In the genomic region with DNA sequence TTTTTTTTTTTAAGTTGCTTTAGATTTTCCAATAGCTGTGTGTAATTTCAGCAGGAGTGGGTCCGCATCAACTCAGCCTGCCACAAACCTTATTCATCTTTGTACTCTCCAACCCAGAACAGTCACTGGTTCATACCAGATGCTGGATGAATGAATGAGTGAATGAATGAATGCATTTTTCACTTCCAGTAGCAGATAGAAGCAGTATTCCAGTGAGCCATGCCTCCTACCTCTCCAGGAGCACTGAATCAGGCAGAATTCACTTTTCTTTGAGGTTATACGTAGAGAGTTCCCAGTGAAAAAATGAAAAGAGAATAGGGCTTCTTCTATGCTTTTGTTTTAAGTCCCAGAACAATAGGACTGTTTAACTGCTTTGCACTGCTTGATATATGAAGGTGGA, we compare ENCODE assay signal across 21 cellular contexts.
DNase-seq lines count a peak whose midpoint lies in the region; ATAC-seq, FAIRE-seq and TF ChIP-seq lines count a peak whose summit lies in the region.
"Had no signal": no experiment of that assay in that cellular context is flagged by ENCODE, and none has a peak within 500 bp of the region (broad histone marks: within the 10 kb centered on the region; RNA-seq: fewer than 3 reads in every experiment).

No MANE protein-coding gene starts in this region.

- no peaks in the 10 kb centered on the region for H3K4me1 ChIP-seq in A673 (ENCODE audit: insufficient read depth, low read length, poor library complexity, severe bottlenecking)

- DNase-seq in WTC11 (ENCODE audit: low spot score) (no peak), endothelial cell (ENCODE audit: low spot score) (no peak), neural crest cell (ENCODE audit: low read depth, low spot score) (no peak), EL (no peak), NOMO-1 treated with dmso at 0.1 percent for 144 hours (lab: John Stamatoyannopoulos, UW; ENCODE audit: unreplicated experiment) (no peak), A673 (ENCODE audit: low spot score) (no peak)
- DNase-seq: 8988T, DMS79 treated with DMSO at 0.1 percent for 48 hours, HCEC 1CT, NCI-H1105, NCI-H1694 treated with DMSO at 0.1 percent for 48 hours, NCI-H2107, NCI-H2227 treated with DMSO at 0.1 percent for 48 hours, NCI-H524, PC-9 had no signal

- intact Hi-C loops in A673 (cut with micrococcal nuclease; ENCODE audit: unreplicated experiment): no loop called here

- no peak overlapping the region for H3K4me3 ChIP-seq in A673 (ENCODE audit: low read depth, low read length, poor library complexity, severe bottlenecking)
- H3K4me3 ChIP-seq: PC-9 had no signal

- H3K36me3 Mint-ChIP-seq in WTC11 (no peaks in the 10 kb centered on the region), endothelial cell (ENCODE audit: low read depth, unreplicated experiment) (no peaks in the 10 kb centered on the region), neural crest cell (ENCODE audit: low read depth) (no peaks in the 10 kb centered on the region)

- TF ChIP-seq CTCF in WTC11 (IDR thresholded peaks at IDR 0.05) (no peak), endothelial cell (IDR thresholded peaks at IDR 0.05; ENCODE audit: unreplicated experiment) (no peak), neural crest cell (conservative IDR thresholded peaks at IDR 0.05) (no peak), A673 (conservative IDR thresholded peaks at IDR 0.05; ENCODE audit: low read depth, low read length) (no peak)

- ATAC-seq in WTC11 (no peak), HG03354 (IDR thresholded peaks at IDR 0.05; ENCODE audit: poor library complexity, severe bottlenecking, unreplicated experiment) (no peak)
- ATAC-seq: SK-N-SH treated with all-trans-retinoic acid at 6 μM for 48 hours had no signal

- peak overlapping the region; percentile 58 for H3K27ac Mint-ChIP-seq in WTC11
- H3K27ac Mint-ChIP-seq in endothelial cell (ENCODE audit: unreplicated experiment): peak overlapping the region; percentile 84
- peak overlapping the region; percentile 93 for H3K27ac Mint-ChIP-seq in neural crest cell (ENCODE audit: unreplicated experiment)
- H3K27ac Mint-ChIP-seq: B cell had no signal

- H3K4me3 Mint-ChIP-seq in WTC11: no peak overlapping the region
- no peak overlapping the region for H3K4me3 Mint-ChIP-seq in endothelial cell (ENCODE audit: unreplicated experiment)
- H3K4me3 Mint-ChIP-seq in neural crest cell: peak overlapping the region; percentile 62
- H3K4me3 Mint-ChIP-seq: B cell had no signal

- no peaks in the 10 kb centered on the region for H3K9me3 ChIP-seq in A673 (ENCODE audit: low read depth, low read length, poor library complexity, severe bottlenecking)

- H3K4me1 Mint-ChIP-seq in WTC11: peaks cover 81% of the 10 kb centered on the region
- peaks cover 41% of the 10 kb centered on the region for H3K4me1 Mint-ChIP-seq in endothelial cell (ENCODE audit: unreplicated experiment)
- H3K4me1 Mint-ChIP-seq in neural crest cell: peaks cover 63% of the 10 kb centered on the region

- H3K36me3 ChIP-seq in A673 (ENCODE audit: insufficient read depth, low read length, poor library complexity, severe bottlenecking): no peaks in the 10 kb centered on the region

- CTCF ChIA-PET in WTC11 (lab: Charles Lee): interaction anchor here (1.2 kb wide), 1 partner anchor 66 kb away, joined by 3 read pairs; no protein-coding TSS in a partner anchor
- CTCF ChIA-PET in A673 (lab: Charles Lee): no interaction called here

- no peaks in the 10 kb centered on the region for H3K27me3 Mint-ChIP-seq in WTC11 (ENCODE audit: low read depth)
- H3K27me3 Mint-ChIP-seq in endothelial cell (ENCODE audit: unreplicated experiment): peaks cover 1% of the 10 kb centered on the region
- H3K27me3 Mint-ChIP-seq in neural crest cell (ENCODE audit: low read depth): no peaks in the 10 kb centered on the region
- H3K27me3 Mint-ChIP-seq: B cell had no signal

- H3K9me3 Mint-ChIP-seq in WTC11 (no peaks in the 10 kb centered on the region), endothelial cell (ENCODE audit: unreplicated experiment) (no peaks in the 10 kb centered on the region), neural crest cell (no peaks in the 10 kb centered on the region)

- peak; percentile 8 for FAIRE-seq in G401.6 (lab: Jason Lieb, UNC)
- FAIRE-seq: GM19239 had no signal

- POLR2A ChIA-PET in WTC11 (lab: Charles Lee) (interaction anchor here (0.8 to 1.5 kb wide), 2 partner anchors 10 to 257 kb away, joined by 3 to 4 read pairs; no protein-coding TSS in a partner anchor), A673 (lab: Charles Lee; ENCODE audit: low non-redundant PET) (interaction anchor here (0.6 kb wide), 1 partner anchor 266 kb away, joined by 3 read pairs; no protein-coding TSS in a partner anchor)

- no peak overlapping the region for H3K27ac ChIP-seq in A673 (ENCODE audit: low read depth, low read length, poor library complexity, severe bottlenecking)
- H3K27ac ChIP-seq: PC-9, RWPE1 had no signal

- BruUV-seq in A673 (replicated peaks; lab: Mats Ljungman, UMichigan): no TSS peak

- H3K27me3 ChIP-seq in A673 (replicated peaks; ENCODE audit: insufficient read depth, low read depth, low read length, poor library complexity): no peaks in the 10 kb centered on the region

TF ChIP-seq in WTC11, 78 proteins besides CTCF, POLR2A, EP300 and RAD21 (continues in another document):
- no peak for TF ChIP-seq RORB (CRISPR knock-in tag; IDR thresholded peaks at IDR 0.05)
- TF ChIP-seq, protein P1, sequence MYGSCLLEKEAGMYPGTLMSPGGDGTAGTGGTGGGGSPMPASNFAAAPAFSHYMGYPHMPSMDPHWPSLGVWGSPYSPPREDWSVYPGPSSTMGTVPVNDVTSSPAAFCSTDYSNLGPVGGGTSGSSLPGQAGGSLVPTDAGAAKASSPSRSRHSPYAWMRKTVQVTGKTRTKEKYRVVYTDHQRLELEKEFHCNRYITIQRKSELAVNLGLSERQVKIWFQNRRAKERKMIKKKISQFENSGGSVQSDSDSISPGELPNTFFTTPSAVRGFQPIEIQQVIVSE (CRISPR knock-in tag; IDR thresholded peaks at IDR 0.05; ENCODE audit: borderline replicate concordance): no peak
- TF ChIP-seq, protein P2, sequence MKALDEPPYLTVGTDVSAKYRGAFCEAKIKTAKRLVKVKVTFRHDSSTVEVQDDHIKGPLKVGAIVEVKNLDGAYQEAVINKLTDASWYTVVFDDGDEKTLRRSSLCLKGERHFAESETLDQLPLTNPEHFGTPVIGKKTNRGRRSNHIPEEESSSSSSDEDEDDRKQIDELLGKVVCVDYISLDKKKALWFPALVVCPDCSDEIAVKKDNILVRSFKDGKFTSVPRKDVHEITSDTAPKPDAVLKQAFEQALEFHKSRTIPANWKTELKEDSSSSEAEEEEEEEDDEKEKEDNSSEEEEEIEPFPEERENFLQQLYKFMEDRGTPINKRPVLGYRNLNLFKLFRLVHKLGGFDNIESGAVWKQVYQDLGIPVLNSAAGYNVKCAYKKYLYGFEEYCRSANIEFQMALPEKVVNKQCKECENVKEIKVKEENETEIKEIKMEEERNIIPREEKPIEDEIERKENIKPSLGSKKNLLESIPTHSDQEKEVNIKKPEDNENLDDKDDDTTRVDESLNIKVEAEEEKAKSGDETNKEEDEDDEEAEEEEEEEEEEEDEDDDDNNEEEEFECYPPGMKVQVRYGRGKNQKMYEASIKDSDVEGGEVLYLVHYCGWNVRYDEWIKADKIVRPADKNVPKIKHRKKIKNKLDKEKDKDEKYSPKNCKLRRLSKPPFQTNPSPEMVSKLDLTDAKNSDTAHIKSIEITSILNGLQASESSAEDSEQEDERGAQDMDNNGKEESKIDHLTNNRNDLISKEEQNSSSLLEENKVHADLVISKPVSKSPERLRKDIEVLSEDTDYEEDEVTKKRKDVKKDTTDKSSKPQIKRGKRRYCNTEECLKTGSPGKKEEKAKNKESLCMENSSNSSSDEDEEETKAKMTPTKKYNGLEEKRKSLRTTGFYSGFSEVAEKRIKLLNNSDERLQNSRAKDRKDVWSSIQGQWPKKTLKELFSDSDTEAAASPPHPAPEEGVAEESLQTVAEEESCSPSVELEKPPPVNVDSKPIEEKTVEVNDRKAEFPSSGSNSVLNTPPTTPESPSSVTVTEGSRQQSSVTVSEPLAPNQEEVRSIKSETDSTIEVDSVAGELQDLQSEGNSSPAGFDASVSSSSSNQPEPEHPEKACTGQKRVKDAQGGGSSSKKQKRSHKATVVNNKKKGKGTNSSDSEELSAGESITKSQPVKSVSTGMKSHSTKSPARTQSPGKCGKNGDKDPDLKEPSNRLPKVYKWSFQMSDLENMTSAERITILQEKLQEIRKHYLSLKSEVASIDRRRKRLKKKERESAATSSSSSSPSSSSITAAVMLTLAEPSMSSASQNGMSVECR (CRISPR knock-in tag; IDR thresholded peaks at IDR 0.05; ENCODE audit: borderline replicate concordance): no peak
- TF ChIP-seq, protein P3, sequence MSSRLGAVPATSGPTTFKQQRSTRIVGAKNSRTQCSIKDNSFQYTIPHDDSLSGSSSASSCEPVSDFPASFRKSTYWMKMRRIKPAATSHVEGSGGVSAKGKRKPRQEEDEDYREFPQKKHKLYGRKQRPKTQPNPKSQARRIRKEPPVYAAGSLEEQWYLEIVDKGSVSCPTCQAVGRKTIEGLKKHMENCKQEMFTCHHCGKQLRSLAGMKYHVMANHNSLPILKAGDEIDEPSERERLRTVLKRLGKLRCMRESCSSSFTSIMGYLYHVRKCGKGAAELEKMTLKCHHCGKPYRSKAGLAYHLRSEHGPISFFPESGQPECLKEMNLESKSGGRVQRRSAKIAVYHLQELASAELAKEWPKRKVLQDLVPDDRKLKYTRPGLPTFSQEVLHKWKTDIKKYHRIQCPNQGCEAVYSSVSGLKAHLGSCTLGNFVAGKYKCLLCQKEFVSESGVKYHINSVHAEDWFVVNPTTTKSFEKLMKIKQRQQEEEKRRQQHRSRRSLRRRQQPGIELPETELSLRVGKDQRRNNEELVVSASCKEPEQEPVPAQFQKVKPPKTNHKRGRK (CRISPR knock-in tag; IDR thresholded peaks at IDR 0.05; ENCODE audit: borderline replicate concordance): no peak
- TF ChIP-seq, protein P4, sequence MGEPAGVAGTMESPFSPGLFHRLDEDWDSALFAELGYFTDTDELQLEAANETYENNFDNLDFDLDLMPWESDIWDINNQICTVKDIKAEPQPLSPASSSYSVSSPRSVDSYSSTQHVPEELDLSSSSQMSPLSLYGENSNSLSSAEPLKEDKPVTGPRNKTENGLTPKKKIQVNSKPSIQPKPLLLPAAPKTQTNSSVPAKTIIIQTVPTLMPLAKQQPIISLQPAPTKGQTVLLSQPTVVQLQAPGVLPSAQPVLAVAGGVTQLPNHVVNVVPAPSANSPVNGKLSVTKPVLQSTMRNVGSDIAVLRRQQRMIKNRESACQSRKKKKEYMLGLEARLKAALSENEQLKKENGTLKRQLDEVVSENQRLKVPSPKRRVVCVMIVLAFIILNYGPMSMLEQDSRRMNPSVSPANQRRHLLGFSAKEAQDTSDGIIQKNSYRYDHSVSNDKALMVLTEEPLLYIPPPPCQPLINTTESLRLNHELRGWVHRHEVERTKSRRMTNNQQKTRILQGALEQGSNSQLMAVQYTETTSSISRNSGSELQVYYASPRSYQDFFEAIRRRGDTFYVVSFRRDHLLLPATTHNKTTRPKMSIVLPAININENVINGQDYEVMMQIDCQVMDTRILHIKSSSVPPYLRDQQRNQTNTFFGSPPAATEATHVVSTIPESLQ (CRISPR knock-in tag; IDR thresholded peaks at IDR 0.05): no peak
- TF ChIP-seq SMAD3 (CRISPR knock-in tag; IDR thresholded peaks at IDR 0.05; ENCODE audit: borderline replicate concordance): no peak
